19 cellular contexts compared by ENCODE assay signal in genomic region chr22:40428796-40429195, GRCh38. TPM values are rescaled to one million over a fixed set of nuclear protein-coding genes. Genes with fewer than 3 reads are reported as not detected.
DNase-seq lines count a peak whose midpoint lies in the region; ATAC-seq, FAIRE-seq and TF ChIP-seq lines count a peak whose summit lies in the region.
"Had no signal": no experiment of that assay in that cellular context is flagged by ENCODE, and none has a peak within 500 bp of the region (broad histone marks: within the 10 kb centered on the region; RNA-seq: fewer than 3 reads in every experiment).

No MANE protein-coding gene starts in this region.

- ATAC-seq in effector memory CD8-positive, alpha-beta T cell (replicated peaks) = no peak
- no peak for ATAC-seq in HG02678 (IDR thresholded peaks at IDR 0.05; ENCODE audit: unreplicated experiment)
- ATAC-seq: A549, HepG2, lower lobe of right lung had no signal

- H3K9me3 Mint-ChIP-seq in activated CD4-positive, alpha-beta memory T cell treated with anti-CD3 and anti-CD28 coated beads for 36 hours = no peaks in the 10 kb centered on the region
- H3K9me3 Mint-ChIP-seq in activated CD4-positive, alpha-beta memory T cell treated with anti-CD3 and anti-CD28 coated beads, Interleukin-2, amount 10 ng/mL, durations not matched to agents 7 days and 5 days = no peaks in the 10 kb centered on the region
- H3K9me3 Mint-ChIP-seq in effector memory CD8-positive, alpha-beta T cell = no peaks in the 10 kb centered on the region
- H3K9me3 Mint-ChIP-seq in progenitor cell of endocrine pancreas (ENCODE audit: low read depth) = no peaks in the 10 kb centered on the region

- peaks cover 29% of the 10 kb centered on the region for H3K4me1 ChIP-seq in Karpas-422 (ENCODE audit: low read length)
- H3K4me1 ChIP-seq: A549 had no signal

- no peak overlapping the region for H3K4me2 ChIP-seq in Karpas-422 (ENCODE audit: low read depth, low read length, poor library complexity, severe bottlenecking)
- H3K4me2 ChIP-seq: A549 had no signal

- no peak for FAIRE-seq in GM12891 (lab: Jason Lieb, UNC)
- FAIRE-seq: A549, H1, HepG2 had no signal

- H3K9me2 ChIP-seq in Karpas-422 (replicated peaks; ENCODE audit: insufficient read depth, low read length) = no peaks in the 10 kb centered on the region

- H3K4me3 Mint-ChIP-seq in activated CD4-positive, alpha-beta memory T cell treated with anti-CD3 and anti-CD28 coated beads for 36 hours = no peak overlapping the region
- no peak overlapping the region for H3K4me3 Mint-ChIP-seq in activated CD4-positive, alpha-beta memory T cell treated with anti-CD3 and anti-CD28 coated beads, Interleukin-2, amount 10 ng/mL, durations not matched to agents 7 days and 5 days
- no peak overlapping the region for H3K4me3 Mint-ChIP-seq in effector memory CD8-positive, alpha-beta T cell
- no peak overlapping the region for H3K4me3 Mint-ChIP-seq in progenitor cell of endocrine pancreas (ENCODE audit: low read depth)

- no peak for TF ChIP-seq POLR2A in GM12891 (IDR thresholded peaks at IDR 0.05; ENCODE audit: low read depth, low read length)

- H3K27ac Mint-ChIP-seq in activated CD4-positive, alpha-beta memory T cell treated with anti-CD3 and anti-CD28 coated beads for 36 hours = peak overlapping the region; percentile 4
- H3K27ac Mint-ChIP-seq in activated CD4-positive, alpha-beta memory T cell treated with anti-CD3 and anti-CD28 coated beads, Interleukin-2, amount 10 ng/mL, durations not matched to agents 7 days and 5 days = no peak overlapping the region
- peak overlapping the region; percentile 88 to 91 for H3K27ac Mint-ChIP-seq in effector memory CD8-positive, alpha-beta T cell
- peak overlapping the region; percentile 53 for H3K27ac Mint-ChIP-seq in progenitor cell of endocrine pancreas

- intact Hi-C loops in activated CD4-positive, alpha-beta memory T cell treated with anti-CD3 and anti-CD28 coated beads for 36 hours (cut with micrococcal nuclease) = no loop called here

- no peak for DNase-seq in activated CD4-positive, alpha-beta memory T cell treated with anti-CD3 and anti-CD28 coated beads for 36 hours
- no peak for DNase-seq in activated CD4-positive, alpha-beta memory T cell treated with anti-CD3 and anti-CD28 coated beads, Interleukin-2, amount 10 ng/mL, durations not matched to agents 7 days and 5 days
- DNase-seq in Karpas-422 (no peak), progenitor cell of endocrine pancreas (ENCODE audit: low spot score, unreplicated experiment) (no peak), RPMI8226 (no peak), GM12891 (ENCODE audit: insufficient read length, low spot score) (no peak)
- DNase-seq in effector memory CD8-positive, alpha-beta T cell = no peak
- DNase-seq: activated CD8-positive, alpha-beta memory T cell treated with anti-CD3 and anti-CD28 coated beads for 24 hours; DND-41; lower lobe of right lung; NCI-H1436 treated with DMSO at 0.1 percent for 48 hours; NCI-H226 had no signal

- CTCF ChIA-PET in activated CD4-positive, alpha-beta memory T cell treated with anti-CD3 and anti-CD28 coated beads for 36 hours (lab: Charles Lee) = interaction anchor here (1.7 to 2.3 kb wide), 2 partner anchors 8 to 217 kb away, joined by 5 to 10 read pairs; no protein-coding TSS in a partner anchor
- CTCF ChIA-PET in activated CD4-positive, alpha-beta memory T cell treated with anti-CD3 and anti-CD28 coated beads, Interleukin-2, amount 10 ng/mL, durations not matched to agents 7 days and 5 days (lab: Charles Lee) = interaction anchor here (1.9 kb wide), 1 partner anchor 8 kb away, joined by 9 read pairs; no protein-coding TSS in a partner anchor

- POLR2A ChIA-PET in activated CD4-positive, alpha-beta memory T cell treated with anti-CD3 and anti-CD28 coated beads for 36 hours (lab: Charles Lee) = no interaction called here
- POLR2A ChIA-PET in activated CD4-positive, alpha-beta memory T cell treated with anti-CD3 and anti-CD28 coated beads, Interleukin-2, amount 10 ng/mL, durations not matched to agents 7 days and 5 days (lab: Charles Lee) = no interaction called here

- H4K20me1 ChIP-seq in Karpas-422 (ENCODE audit: insufficient read depth, low read depth, low read length) = no peaks in the 10 kb centered on the region

- no peaks in the 10 kb centered on the region for H3K9me3 ChIP-seq in Karpas-422 (ENCODE audit: low read length)
- H3K9me3 ChIP-seq: A549, ascending aorta, lower lobe of right lung had no signal

- H2AFZ ChIP-seq in Karpas-422 (ENCODE audit: low read length) = no peak overlapping the region

- no peaks in the 10 kb centered on the region for H3K27me3 Mint-ChIP-seq in activated CD4-positive, alpha-beta memory T cell treated with anti-CD3 and anti-CD28 coated beads for 36 hours
- no peaks in the 10 kb centered on the region for H3K27me3 Mint-ChIP-seq in activated CD4-positive, alpha-beta memory T cell treated with anti-CD3 and anti-CD28 coated beads, Interleukin-2, amount 10 ng/mL, durations not matched to agents 7 days and 5 days
- no peaks in the 10 kb centered on the region for H3K27me3 Mint-ChIP-seq in effector memory CD8-positive, alpha-beta T cell
- H3K27me3 Mint-ChIP-seq in progenitor cell of endocrine pancreas = no peaks in the 10 kb centered on the region

- H3K36me3 Mint-ChIP-seq in activated CD4-positive, alpha-beta memory T cell treated with anti-CD3 and anti-CD28 coated beads for 36 hours = peaks cover 23% of the 10 kb centered on the region
- peaks cover 56% of the 10 kb centered on the region for H3K36me3 Mint-ChIP-seq in activated CD4-positive, alpha-beta memory T cell treated with anti-CD3 and anti-CD28 coated beads, Interleukin-2, amount 10 ng/mL, durations not matched to agents 7 days and 5 days (ENCODE audit: low read depth)
- H3K36me3 Mint-ChIP-seq in effector memory CD8-positive, alpha-beta T cell (ENCODE audit: insufficient read depth) = peaks cover 59% of the 10 kb centered on the region
- peaks cover 9% of the 10 kb centered on the region for H3K36me3 Mint-ChIP-seq in progenitor cell of endocrine pancreas (ENCODE audit: insufficient read depth)

- H3K27ac ChIP-seq in Karpas-422 (ENCODE audit: low read length) = peak overlapping the region; percentile 57
- H3K27ac ChIP-seq: A549, ascending aorta, C4-2B, lower lobe of right lung, VCaP had no signal

- H3K79me2 ChIP-seq in Karpas-422 (ENCODE audit: low read length) = peaks cover 50% of the 10 kb centered on the region

- H3K27me3 ChIP-seq in Karpas-422 (ENCODE audit: low read length) = no peaks in the 10 kb centered on the region
- H3K27me3 ChIP-seq: ascending aorta had no signal

- TF ChIP-seq CTCF in progenitor cell of endocrine pancreas (IDR thresholded peaks at IDR 0.05; ENCODE audit: unreplicated experiment) = no peak

- H3K4me1 Mint-ChIP-seq in activated CD4-positive, alpha-beta memory T cell treated with anti-CD3 and anti-CD28 coated beads for 36 hours (ENCODE audit: low read depth) = peaks cover under 1% of the 10 kb centered on the region
- peaks cover 2% of the 10 kb centered on the region for H3K4me1 Mint-ChIP-seq in activated CD4-positive, alpha-beta memory T cell treated with anti-CD3 and anti-CD28 coated beads, Interleukin-2, amount 10 ng/mL, durations not matched to agents 7 days and 5 days
- H3K4me1 Mint-ChIP-seq in effector memory CD8-positive, alpha-beta T cell (ENCODE audit: low read depth in 2 of 2) = peaks cover 13 to 29% of the 10 kb centered on the region in 2 donors
- no peaks in the 10 kb centered on the region for H3K4me1 Mint-ChIP-seq in progenitor cell of endocrine pancreas (ENCODE audit: low read depth)

- no peak overlapping the region for H3K9ac ChIP-seq in Karpas-422 (ENCODE audit: low read length)

- peaks cover 40% of the 10 kb centered on the region for H3K36me3 ChIP-seq in Karpas-422 (ENCODE audit: insufficient read depth, low read length)

- H3K4me3 ChIP-seq in Karpas-422 (ENCODE audit: low read length) = no peak overlapping the region
- H3K4me3 ChIP-seq: A549, ascending aorta, lower lobe of right lung had no signal

TF ChIP-seq in GM12891, 5 proteins besides CTCF, POLR2A, EP300 and RAD21:
- TF ChIP-seq PAX5 (IDR thresholded peaks at IDR 0.05; ENCODE audit: insufficient read depth, low read length, severe bottlenecking) (no peak), TAF1 (IDR thresholded peaks at IDR 0.05; ENCODE audit: low read depth, low read length) (no peak), SPI1 (IDR thresholded peaks at IDR 0.05; ENCODE audit: low read depth, low read length) (no peak), POLR2AphosphoS5 (IDR thresholded peaks at IDR 0.05; ENCODE audit: low read depth, low read length) (no peak), POU2F2 (IDR thresholded peaks at IDR 0.05; ENCODE audit: low read depth, low read length) (no peak)
TF ChIP-seq in GM12891: peak in this region for 0.

RNA-seq across cellular contexts. Expression of gene SGSM3, which starts 58.4 kb away (rescaled TPM):
- total RNA-seq in activated CD4-positive, alpha-beta memory T cell treated with anti-CD3 and anti-CD28 coated beads for 36 hours = 10 to 100 TPM; 53.2 to 55.4 TPM
- 10 to 100 TPM; 70.0 to 72.2 TPM for total RNA-seq in activated CD4-positive, alpha-beta memory T cell treated with anti-CD3 and anti-CD28 coated beads, Interleukin-2, amount 10 ng/mL, durations not matched to agents 7 days and 5 days
- 108 and 251 TPM in 2 replicates for total RNA-seq in Karpas-422 (2014; rRNA removed; shearing (Covaris generic); ENCODE audit: low replicate concordance)
- total RNA-seq in progenitor cell of endocrine pancreas = 106 and 117 TPM in 2 replicates
- polyA plus RNA-seq in GM12891 (2012; ENCODE audit: low read depth, missing spikeins) = 48.9 TPM
